In genomic region chr11:66421492-66422205, GRCh38 we compare ENCODE assay signal across 1 cellular context.
TF ChIP-seq lines count a peak whose summit lies in the region.

No MANE protein-coding gene starts in this region.

TF ChIP-seq in GM12878, 131 proteins besides CTCF, POLR2A, EP300 and RAD21 (continued from another document and continues in another):
- peak; percentile 83 for TF ChIP-seq YY1 (IDR thresholded peaks at IDR 0.05; ENCODE audit: low read depth, low read length)
- peak in 1 of 2 experiments; percentile 36; a peak in 2 of 4 replicates for TF ChIP-seq BHLHE40 (IDR thresholded peaks at IDR 0.05; ENCODE audit: borderline replicate concordance in 1 of 2, low read depth in 2 of 2, low read length in 1 of 2)
- no peak for TF ChIP-seq DPF2 (IDR thresholded peaks at IDR 0.05)
- peak in 1 of 2 experiments; percentile 43; a peak in 1 of 4 replicates for TF ChIP-seq IKZF2 (IDR thresholded peaks at IDR 0.05)
- 0 out of 2 replicates have a peak, but pooled peaks have one; percentile 89 for TF ChIP-seq WRNIP1 (IDR thresholded peaks at IDR 0.05; ENCODE audit: borderline replicate concordance, low read depth, low read length)
- TF ChIP-seq RELA (IDR thresholded peaks at IDR 0.05; ENCODE audit: borderline replicate concordance, partially characterized antibody) = peak; percentile 81
- no peak for TF ChIP-seq ZZZ3 (IDR thresholded peaks at IDR 0.05; ENCODE audit: control insufficient read depth, insufficient read length, low read depth)
- TF ChIP-seq FOXK2 (IDR thresholded peaks at IDR 0.05) = 0 out of 2 replicates have a peak, but pooled peaks have one; percentile 33
- TF ChIP-seq CEBPZ (IDR thresholded peaks at IDR 0.05; ENCODE audit: low read depth, low read length) = no peak
- peak; percentile 85 for TF ChIP-seq NBN (IDR thresholded peaks at IDR 0.05)
- TF ChIP-seq PAX8 (IDR thresholded peaks at IDR 0.05) = no peak
- no peak for TF ChIP-seq ZNF592 (IDR thresholded peaks at IDR 0.05)
- no peak for TF ChIP-seq FOS (IDR thresholded peaks at IDR 0.05; ENCODE audit: borderline replicate concordance, extremely low read depth, insufficient read length)
- TF ChIP-seq GATAD2B (conservative IDR thresholded peaks at IDR 0.05; ENCODE audit: low read depth) = peak; percentile 47; the same call in 1 of the 2 replicates
- peak; percentile 86; the same call in 1 of the 2 replicates for TF ChIP-seq RB1 (IDR thresholded peaks at IDR 0.05; ENCODE audit: borderline replicate concordance)
- no peak for TF ChIP-seq YBX1 (IDR thresholded peaks at IDR 0.05)
- TF ChIP-seq JUNB (IDR thresholded peaks at IDR 0.05) = no peak
- TF ChIP-seq RAD51 (IDR thresholded peaks at IDR 0.05) = no peak
- TF ChIP-seq PKNOX1 (IDR thresholded peaks at IDR 0.05) = peak; percentile 14; the same call in 1 of the 2 replicates
- peak; percentile 100 for TF ChIP-seq SREBF1 (IDR thresholded peaks at IDR 0.05; ENCODE audit: low read length)
- no peak for TF ChIP-seq ATF7 (IDR thresholded peaks at IDR 0.05; ENCODE audit: low read depth)
- TF ChIP-seq TCF3 (IDR thresholded peaks at IDR 0.05; ENCODE audit: borderline replicate concordance, insufficient read depth, low read depth, low read length) = 0 out of 2 replicates have a peak, but pooled peaks have one; percentile 54
- no peak for TF ChIP-seq POLR2AphosphoS5 (IDR thresholded peaks at IDR 0.05; ENCODE audit: low read length)
- no peak for TF ChIP-seq JUND (IDR thresholded peaks at IDR 0.05; ENCODE audit: low read depth, low read length)
- 0 out of 2 replicates have a peak, but pooled peaks have one; percentile 68 for TF ChIP-seq TBL1XR1 (IDR thresholded peaks at IDR 0.05; ENCODE audit: low read depth, low read length)
- TF ChIP-seq MEF2A (IDR thresholded peaks at IDR 0.05; ENCODE audit: insufficient read depth, low read depth, low read length) = peak; percentile 88
- TF ChIP-seq SP1 (IDR thresholded peaks at IDR 0.05; ENCODE audit: low read depth, low read length) = peak; percentile 69
- TF ChIP-seq ZBTB33 (IDR thresholded peaks at IDR 0.05) = no peak
- peak; percentile 52; the same call in 1 of the 2 replicates for TF ChIP-seq ZBTB11 (CRISPR knock-in tag; IDR thresholded peaks at IDR 0.05)
- no peak for TF ChIP-seq TARDBP (IDR thresholded peaks at IDR 0.05; ENCODE audit: borderline replicate concordance)
- TF ChIP-seq BCLAF1 (IDR thresholded peaks at IDR 0.05) = no peak
- TF ChIP-seq ZBED1 (IDR thresholded peaks at IDR 0.05; ENCODE audit: borderline replicate concordance) = no peak
- no peak for TF ChIP-seq ELK1 (IDR thresholded peaks at IDR 0.05; ENCODE audit: low read depth, low read length)
- 0 out of 2 replicates have a peak, but pooled peaks have one; percentile 26 for TF ChIP-seq ZSCAN29 (IDR thresholded peaks at IDR 0.05)
- peak; percentile 78 for TF ChIP-seq PML (IDR thresholded peaks at IDR 0.05; ENCODE audit: low read length)
- TF ChIP-seq ZNF622 (IDR thresholded peaks at IDR 0.05) = no peak
- TF ChIP-seq MLLT1 (IDR thresholded peaks at IDR 0.05) = no peak
- no peak for TF ChIP-seq BCL3 (IDR thresholded peaks at IDR 0.05; ENCODE audit: borderline replicate concordance, insufficient read depth, low read depth, low read length, poor library complexity, severe bottlenecking)
- no peak for TF ChIP-seq HDGF (IDR thresholded peaks at IDR 0.05)
- peak; percentile 71; the same call in 1 of the 2 replicates for TF ChIP-seq BCL11A (IDR thresholded peaks at IDR 0.05; ENCODE audit: low read depth, low read length)
